Comparison of ENCODE assay signal across 19 cellular contexts in the genomic region with DNA sequence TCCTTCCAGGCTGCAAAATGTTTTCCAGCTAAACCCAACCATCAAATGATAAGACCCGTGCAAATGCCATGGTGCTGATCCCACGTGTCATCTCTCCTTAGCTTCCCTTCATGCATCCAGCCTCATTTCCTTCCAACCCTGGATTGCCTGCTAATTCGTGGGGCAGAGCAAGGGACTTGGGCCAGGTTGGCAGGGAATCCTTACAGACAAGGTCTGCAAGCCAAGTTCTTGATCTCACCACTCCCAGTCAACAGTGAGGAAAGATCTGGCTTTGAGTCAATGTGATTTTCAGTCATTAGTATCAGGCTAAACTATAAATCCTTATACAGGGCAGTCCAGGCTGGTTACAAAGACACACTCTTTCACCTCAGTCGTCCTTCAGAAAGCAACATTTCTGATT.
A peak's percentile ranks its signal among the peaks of the same experiment; 100 is the strongest.
DNase-seq lines count a peak whose midpoint lies in the region; ATAC-seq and TF ChIP-seq lines count a peak whose summit lies in the region.
"Had no signal": no experiment of that assay in that cellular context is flagged by ENCODE, and none has a peak within 500 bp of the region (broad histone marks: within the 10 kb centered on the region; RNA-seq: fewer than 3 reads in every experiment).

No MANE protein-coding gene starts in this region.

- no peak overlapping the region for H3K4me3 Mint-ChIP-seq in activated T-helper 1 cell treated with anti-CD3 and anti-CD28 coated beads, Interleukin-12 subunit alpha, Interleukin-12 subunit beta, Interleukin-2, Interleukin-4 antibody, amounts not matched to agents 30 ng/mL and 10 ng/mL and 1 ng/mL, durations not matched to agents 14 hours and 24 hours and 36 hours
- H3K4me3 Mint-ChIP-seq: B cell; CD4-positive, alpha-beta T cell; GM23338; IgD-negative memory B cell had no signal

- TF ChIP-seq POLR2A in body of pancreas (IDR thresholded peaks at IDR 0.05) (no peak), stomach (IDR thresholded peaks at IDR 0.05) (no peak)

- H3K36me3 ChIP-seq in body of pancreas (replicated peaks in 1 of 2; ENCODE audit: insufficient read depth in 1 of 2, low read depth in 2 of 2) (no peaks in the 10 kb centered on the region), stomach (no peaks in the 10 kb centered on the region)

- H3K4me1 ChIP-seq in body of pancreas (peaks cover 7% of the 10 kb centered on the region), stomach (peaks cover 0 to 9% (median 0%) of the 10 kb centered on the region in 4 donors)

- ATAC-seq in left ventricle myocardium superior (peak; percentile 24), body of pancreas (peak; percentile 54), HG02884 (IDR thresholded peaks at IDR 0.05; ENCODE audit: unreplicated experiment) (no peak), GM21381 (IDR thresholded peaks at IDR 0.05; ENCODE audit: unreplicated experiment) (no peak)
- ATAC-seq: GM23338 had no signal

- H3K4me3 ChIP-seq in body of pancreas = no peak overlapping the region
- no peak overlapping the region for H3K4me3 ChIP-seq in stomach
- H3K4me3 ChIP-seq: GM23338 had no signal

- no peaks in the 10 kb centered on the region for H3K36me3 Mint-ChIP-seq in activated T-helper 1 cell treated with anti-CD3 and anti-CD28 coated beads, Interleukin-12 subunit alpha, Interleukin-12 subunit beta, Interleukin-2, Interleukin-4 antibody, amounts not matched to agents 30 ng/mL and 10 ng/mL and 1 ng/mL, durations not matched to agents 14 hours and 24 hours and 36 hours (ENCODE audit: low read depth)

- DNase-seq in left ventricle myocardium superior = no peak
- no peak for DNase-seq in cardiac septum (ENCODE audit: low spot score)
- peak; percentile 33 to 82 (median 66) for DNase-seq in body of pancreas
- peak; percentile 32 for DNase-seq in islet precursor cell
- peak; percentile 70 for DNase-seq in stomach
- DNase-seq in activated T-helper 1 cell treated with anti-CD3 and anti-CD28 coated beads, Interleukin-12 subunit alpha, Interleukin-12 subunit beta, Interleukin-2, Interleukin-4 antibody, amounts not matched to agents 30 ng/mL and 10 ng/mL and 1 ng/mL, durations not matched to agents 14 hours and 24 hours and 36 hours (ENCODE audit: low spot score) = no peak
- DNase-seq: ACHN; C1 segment of cervical spinal cord; Calu3; CD4-positive, alpha-beta T cell; DMS153; DND-41; GF-D8; H7 had no signal

- WGBS in body of pancreas, 2 donors = 21 to 39% methylated on average over 4 of the region's 4 CpGs
- 24 to 38% (median 36%) methylated on average over 4 of the region's 4 CpGs for WGBS in stomach, 5 donors

- no peak overlapping the region for H3K27ac Mint-ChIP-seq in activated T-helper 1 cell treated with anti-CD3 and anti-CD28 coated beads, Interleukin-12 subunit alpha, Interleukin-12 subunit beta, Interleukin-2, Interleukin-4 antibody, amounts not matched to agents 30 ng/mL and 10 ng/mL and 1 ng/mL, durations not matched to agents 14 hours and 24 hours and 36 hours
- H3K27ac Mint-ChIP-seq: B cell; CD4-positive, alpha-beta T cell; GM23338; IgD-negative memory B cell had no signal

- TF ChIP-seq CTCF in body of pancreas (IDR thresholded peaks at IDR 0.05) = no peak
- no peak for TF ChIP-seq CTCF in stomach (IDR thresholded peaks at IDR 0.05)

- H3K9me3 Mint-ChIP-seq in activated T-helper 1 cell treated with anti-CD3 and anti-CD28 coated beads, Interleukin-12 subunit alpha, Interleukin-12 subunit beta, Interleukin-2, Interleukin-4 antibody, amounts not matched to agents 30 ng/mL and 10 ng/mL and 1 ng/mL, durations not matched to agents 14 hours and 24 hours and 36 hours = no peaks in the 10 kb centered on the region
- H3K9me3 Mint-ChIP-seq: CD4-positive, alpha-beta T cell; GM23338 had no signal

- no peaks in the 10 kb centered on the region for H3K9me3 ChIP-seq in body of pancreas
- no peaks in the 10 kb centered on the region for H3K9me3 ChIP-seq in stomach

- H3K4me1 Mint-ChIP-seq in activated T-helper 1 cell treated with anti-CD3 and anti-CD28 coated beads, Interleukin-12 subunit alpha, Interleukin-12 subunit beta, Interleukin-2, Interleukin-4 antibody, amounts not matched to agents 30 ng/mL and 10 ng/mL and 1 ng/mL, durations not matched to agents 14 hours and 24 hours and 36 hours (ENCODE audit: low read depth) = no peaks in the 10 kb centered on the region
- H3K4me1 Mint-ChIP-seq: B cell, GM23338, IgD-negative memory B cell had no signal

- no peak for TF ChIP-seq EP300 in stomach (IDR thresholded peaks at IDR 0.05)

- H3K27me3 ChIP-seq in body of pancreas = no peaks in the 10 kb centered on the region
- H3K27me3 ChIP-seq in stomach = no peaks in the 10 kb centered on the region

- H3K27ac ChIP-seq in body of pancreas = no peak overlapping the region
- H3K27ac ChIP-seq in stomach = no peak overlapping the region

- intact Hi-C loops in left ventricle myocardium superior (cut with micrococcal nuclease) = no loop called here
- intact Hi-C loops in cardiac septum (cut with DNase I) = no loop called here
- intact Hi-C loops in body of pancreas (cut with DNase I) = no loop called here
- intact Hi-C loops in stomach (cut with DNase I; ENCODE audit: low total_unique reads) = no loop called here
- intact Hi-C loops in activated T-helper 1 cell treated with anti-CD3 and anti-CD28 coated beads, Interleukin-12 subunit alpha, Interleukin-12 subunit beta, Interleukin-2, Interleukin-4 antibody, amounts not matched to agents 30 ng/mL and 10 ng/mL and 1 ng/mL, durations not matched to agents 14 hours and 24 hours and 36 hours (cut with micrococcal nuclease) = no loop called here

- H3K27me3 Mint-ChIP-seq in activated T-helper 1 cell treated with anti-CD3 and anti-CD28 coated beads, Interleukin-12 subunit alpha, Interleukin-12 subunit beta, Interleukin-2, Interleukin-4 antibody, amounts not matched to agents 30 ng/mL and 10 ng/mL and 1 ng/mL, durations not matched to agents 14 hours and 24 hours and 36 hours (ENCODE audit: insufficient read depth) = peaks cover 1% of the 10 kb centered on the region

Comparison
In these comparisons a context has a peak if more than half of its experiments do, and no peak if none do; other contexts are left out.
1. ATAC-seq: peak in left ventricle myocardium superior (single experiment) and body of pancreas (single experiment); none in HG02884 (single experiment) and GM21381 (single experiment).
2. DNase-seq: peak in body of pancreas (4 of 4), islet precursor cell (single experiment) and stomach (single experiment); none in left ventricle myocardium superior (single experiment), cardiac septum (single experiment) and activated T-helper 1 cell treated with anti-CD3 and anti-CD28 coated beads, Interleukin-12 subunit alpha, Interleukin-12 subunit beta, Interleukin-2, Interleukin-4 antibody, amounts not matched to agents 30 ng/mL and 10 ng/mL and 1 ng/mL, durations not matched to agents 14 hours and 24 hours and 36 hours (single experiment).